Comparison of ENCODE assay signal across 22 cellular contexts in the genomic region with DNA sequence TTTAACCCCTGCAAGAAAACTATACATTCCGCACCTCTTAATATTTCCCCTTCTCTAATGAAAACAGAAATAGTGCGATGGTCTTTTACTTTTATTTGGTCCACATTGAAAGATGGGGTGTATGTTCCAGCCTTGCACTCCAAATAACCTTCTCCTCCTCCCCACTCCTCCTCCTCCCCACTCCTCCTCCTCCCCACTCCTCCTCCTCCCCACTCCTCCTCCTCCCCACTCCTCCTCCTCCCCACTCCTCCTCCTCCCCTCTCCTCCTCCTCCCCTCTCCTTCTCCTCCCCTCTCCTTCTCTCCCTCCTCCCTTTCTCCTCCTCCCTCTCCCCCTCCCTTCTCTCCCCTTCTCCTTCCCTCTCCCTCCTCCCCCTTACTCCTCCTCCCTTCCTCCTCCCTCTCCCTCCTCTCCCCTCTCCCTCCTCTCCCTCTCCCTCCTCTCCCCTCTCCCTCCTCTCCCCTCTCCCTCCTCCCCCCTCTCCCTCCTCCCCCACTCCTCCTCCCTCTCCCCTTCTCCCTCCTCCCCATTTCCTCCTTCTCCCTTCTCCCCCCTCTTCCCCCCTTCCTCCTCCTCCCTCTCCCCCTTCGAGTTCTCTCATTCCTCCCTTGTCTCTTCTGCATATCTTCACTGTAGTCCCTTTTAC.
"Had no signal": no experiment of that assay in that cellular context is flagged by ENCODE, and none has a peak within 500 bp of the region (broad histone marks: within the 10 kb centered on the region; RNA-seq: fewer than 3 reads in every experiment).

No MANE protein-coding gene starts in this region.

- H3K36me3 Mint-ChIP-seq: activated CD8-positive, alpha-beta memory T cell treated with anti-CD3 and anti-CD28 coated beads, Interleukin-2, amount 10 ng/mL, durations not matched to agents 7 days and 5 days; activated naive CD8-positive, alpha-beta T cell treated with anti-CD3 and anti-CD28 coated beads for 36 hours; natural killer cell treated with Interleukin-12 subunit alpha and Interleukin-12 subunit beta and Interleukin-15 and Interleukin-18, amount 100 ng/mL, for 72 hours had no signal

- H3K36me3 ChIP-seq: breast epithelium, neutrophil, ovary had no signal

- H3K4me1 Mint-ChIP-seq: T-helper 17 cell had no signal

- H3K4me1 ChIP-seq: breast epithelium, thyroid gland had no signal

- H3K27ac ChIP-seq: breast epithelium, neutrophil, ovary, thyroid gland had no signal

- H3K27ac Mint-ChIP-seq: activated CD8-positive, alpha-beta memory T cell treated with anti-CD3 and anti-CD28 coated beads, Interleukin-2, amount 10 ng/mL, durations not matched to agents 7 days and 5 days; activated CD8-positive, alpha-beta T cell treated with anti-CD3 and anti-CD28 coated beads for 36 hours; activated naive CD8-positive, alpha-beta T cell treated with anti-CD3 and anti-CD28 coated beads for 36 hours; activated T-helper 17 cell treated with anti-CD3 and anti-CD28 coated beads, Interleukin-2, amount 50 U/mL, for 72 hours; natural killer cell treated with Interleukin-12 subunit alpha and Interleukin-12 subunit beta and Interleukin-15 and Interleukin-18, amount 100 ng/mL, for 72 hours; T-helper 17 cell had no signal

- ATAC-seq: activated CD4-positive, CD25-positive, alpha-beta regulatory T cell treated with anti-CD3 and anti-CD28 coated beads, Interleukin-2, amount 50 U/mL, for 24 hours; activated CD8-positive, alpha-beta memory T cell treated with anti-CD3 and anti-CD28 coated beads, Interleukin-2, amount 10 ng/mL, durations not matched to agents 7 days and 5 days; activated CD8-positive, alpha-beta T cell treated with anti-CD3 and anti-CD28 coated beads for 36 hours; activated T-helper 17 cell treated with anti-CD3 and anti-CD28 coated beads, Interleukin-2, amount 50 U/mL, for 72 hours; left lobe of liver; natural killer cell treated with Interleukin-12 subunit alpha and Interleukin-12 subunit beta and Interleukin-15 and Interleukin-18, amount 100 ng/mL, for 72 hours; right cardiac atrium; stimulated activated naive CD8-positive, alpha-beta T cell treated with anti-CD3 and anti-CD28 coated beads, Interleukin-15, Interleukin-2, amounts not matched to agents 100 U/mL and 50 U/mL, for 24 hours; T-helper 17 cell had no signal

- DNase-seq: activated CD4-positive, alpha-beta T cell treated with anti-CD3 and anti-CD28 coated beads, Interleukin-2, amount 10 ng/mL, durations not matched to agents 24 days and 14 days; activated CD8-positive, alpha-beta memory T cell treated with anti-CD3 and anti-CD28 coated beads, Interleukin-2, amount 10 ng/mL, durations not matched to agents 7 days and 5 days; activated CD8-positive, alpha-beta T cell treated with anti-CD3 and anti-CD28 coated beads for 36 hours; activated naive CD4-positive, alpha-beta T cell treated with Interleukin-2 at 50 U/mL for 16 hours; activated naive CD8-positive, alpha-beta T cell treated with anti-CD3 and anti-CD28 coated beads for 36 hours; kidney; midbrain; ovary; right cardiac atrium; stimulated activated CD4-positive, alpha-beta T cell treated with anti-CD3 and anti-CD28 coated beads, Interleukin-12 subunit alpha, Interleukin-12 subunit beta, amount 100 ng/mL, for 4 hours; stimulated activated CD4-positive, alpha-beta T cell treated with anti-CD3 and anti-CD28 coated beads, Interleukin-4, amount 100 ng/mL, for 4 hours; stimulated activated naive CD8-positive, alpha-beta T cell treated with anti-CD3 and anti-CD28 coated beads, Interleukin-15, Interleukin-2, amounts not matched to agents 100 U/mL and 50 U/mL, for 24 hours; SW 1271; T-helper 17 cell; thyroid gland had no signal

- H3K4me3 Mint-ChIP-seq: activated CD4-positive, alpha-beta T cell treated with anti-CD3 and anti-CD28 coated beads, Interleukin-2, amount 10 ng/mL, durations not matched to agents 24 days and 14 days; activated CD8-positive, alpha-beta memory T cell treated with anti-CD3 and anti-CD28 coated beads, Interleukin-2, amount 10 ng/mL, durations not matched to agents 7 days and 5 days; activated CD8-positive, alpha-beta T cell treated with anti-CD3 and anti-CD28 coated beads for 36 hours; activated naive CD8-positive, alpha-beta T cell treated with anti-CD3 and anti-CD28 coated beads for 36 hours; activated T-helper 17 cell treated with anti-CD3 and anti-CD28 coated beads, Interleukin-2, amount 50 U/mL, for 72 hours; natural killer cell treated with Interleukin-12 subunit alpha and Interleukin-12 subunit beta and Interleukin-15 and Interleukin-18, amount 100 ng/mL, for 72 hours; T-helper 17 cell had no signal

- FAIRE-seq: astrocyte, kidney had no signal

- H3K27me3 ChIP-seq: breast epithelium, neutrophil, ovary, thyroid gland had no signal

- H3K9me3 Mint-ChIP-seq: activated CD4-positive, alpha-beta T cell treated with anti-CD3 and anti-CD28 coated beads, Interleukin-2, amount 10 ng/mL, durations not matched to agents 24 days and 14 days; activated CD8-positive, alpha-beta T cell treated with anti-CD3 and anti-CD28 coated beads for 36 hours; activated naive CD8-positive, alpha-beta T cell treated with anti-CD3 and anti-CD28 coated beads for 36 hours; activated T-helper 17 cell treated with anti-CD3 and anti-CD28 coated beads, Interleukin-2, amount 50 U/mL, for 72 hours had no signal

- H3K9me3 ChIP-seq: breast epithelium, neutrophil, ovary, thyroid gland had no signal

- H3K4me3 ChIP-seq: breast epithelium, ovary, thyroid gland had no signal
